In the genomic region with DNA sequence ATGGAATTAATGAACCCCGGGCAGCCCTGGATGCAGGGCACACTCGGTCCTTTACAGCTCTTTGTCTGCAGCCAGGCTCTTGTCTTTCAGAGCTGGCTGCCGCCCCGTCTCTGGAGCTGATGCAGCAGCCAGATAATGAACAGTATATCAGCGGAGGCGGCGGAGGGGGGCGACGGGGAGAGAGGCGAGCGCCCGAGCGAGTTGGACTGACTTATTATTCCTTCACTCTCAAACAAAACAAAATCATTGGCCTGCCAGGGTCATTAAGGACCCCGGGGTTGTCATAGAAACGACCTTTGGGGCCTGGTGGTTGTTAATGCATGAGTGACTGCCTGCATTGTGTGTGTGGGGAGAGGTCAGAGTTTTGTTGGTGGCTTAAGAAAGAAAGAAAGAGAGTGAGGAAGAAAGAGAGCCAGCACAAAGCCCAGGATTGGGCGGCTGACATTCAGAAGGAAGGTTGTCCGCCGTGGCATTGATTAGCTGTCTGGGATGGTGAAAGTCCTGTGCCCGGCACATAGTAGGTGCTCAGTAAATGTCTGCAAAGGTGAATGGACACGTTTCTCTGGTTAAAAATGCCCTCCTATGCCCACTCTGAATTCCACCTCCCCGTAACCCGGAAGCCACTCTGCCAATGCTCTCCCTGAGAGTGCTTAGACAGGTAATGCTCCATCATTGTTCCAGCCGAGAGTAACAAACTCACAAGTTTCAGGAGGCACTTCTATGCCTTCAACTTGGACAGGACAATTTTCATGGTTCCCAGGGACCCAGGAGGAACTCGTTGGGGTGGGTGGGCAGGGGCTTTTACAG, we compare ENCODE assay signal across 2 cellular contexts.
TF ChIP-seq lines count a peak whose summit lies in the region.

No MANE protein-coding gene starts in this region.

TF ChIP-seq in HCT116, 20 proteins besides CTCF, POLR2A, EP300 and RAD21:
- TF ChIP-seq EGR1 (IDR thresholded peaks at IDR 0.05; ENCODE audit: low read depth) (no peak), EZH2 (IDR thresholded peaks at IDR 0.05) (no peak), POLR2AphosphoS5 (IDR thresholded peaks at IDR 0.05; ENCODE audit: low read depth, low read length) (no peak), ZNF274 (IDR thresholded peaks at IDR 0.05; ENCODE audit: low read depth, low read length) (no peak), FOSL1 (IDR thresholded peaks at IDR 0.05; ENCODE audit: low read depth) (no peak), SP1 (IDR thresholded peaks at IDR 0.05; ENCODE audit: low read depth) (no peak), SIN3A (IDR thresholded peaks at IDR 0.05; ENCODE audit: low read depth) (no peak), ELF1 (IDR thresholded peaks at IDR 0.05; ENCODE audit: borderline replicate concordance, low read depth) (no peak), CEBPB (IDR thresholded peaks at IDR 0.05; ENCODE audit: low read depth) (no peak), EZH2phosphoT487 (IDR thresholded peaks at IDR 0.05; ENCODE audit: borderline replicate concordance) (no peak), SRF (IDR thresholded peaks at IDR 0.05; ENCODE audit: low read depth) (no peak), CBX3 (IDR thresholded peaks at IDR 0.05; ENCODE audit: low read depth) (no peak), TCF7L2 (IDR thresholded peaks at IDR 0.05; ENCODE audit: borderline replicate concordance, extremely low read depth, insufficient read depth, insufficient read length) (no peak), JUND (IDR thresholded peaks at IDR 0.05) (no peak), YY1 (IDR thresholded peaks at IDR 0.05; ENCODE audit: extremely low read depth, insufficient replicate concordance, low read depth, low read length) (no peak), ZFX (IDR thresholded peaks at IDR 0.05) (no peak)
- TF ChIP-seq, protein P1, sequence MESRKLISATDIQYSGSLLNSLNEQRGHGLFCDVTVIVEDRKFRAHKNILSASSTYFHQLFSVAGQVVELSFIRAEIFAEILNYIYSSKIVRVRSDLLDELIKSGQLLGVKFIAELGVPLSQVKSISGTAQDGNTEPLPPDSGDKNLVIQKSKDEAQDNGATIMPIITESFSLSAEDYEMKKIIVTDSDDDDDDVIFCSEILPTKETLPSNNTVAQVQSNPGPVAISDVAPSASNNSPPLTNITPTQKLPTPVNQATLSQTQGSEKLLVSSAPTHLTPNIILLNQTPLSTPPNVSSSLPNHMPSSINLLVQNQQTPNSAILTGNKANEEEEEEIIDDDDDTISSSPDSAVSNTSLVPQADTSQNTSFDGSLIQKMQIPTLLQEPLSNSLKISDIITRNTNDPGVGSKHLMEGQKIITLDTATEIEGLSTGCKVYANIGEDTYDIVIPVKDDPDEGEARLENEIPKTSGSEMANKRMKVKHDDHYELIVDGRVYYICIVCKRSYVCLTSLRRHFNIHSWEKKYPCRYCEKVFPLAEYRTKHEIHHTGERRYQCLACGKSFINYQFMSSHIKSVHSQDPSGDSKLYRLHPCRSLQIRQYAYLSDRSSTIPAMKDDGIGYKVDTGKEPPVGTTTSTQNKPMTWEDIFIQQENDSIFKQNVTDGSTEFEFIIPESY (IDR thresholded peaks at IDR 0.05; ENCODE audit: extremely low read depth, insufficient replicate concordance, low read length) = no peak
- TF ChIP-seq, protein P2, sequence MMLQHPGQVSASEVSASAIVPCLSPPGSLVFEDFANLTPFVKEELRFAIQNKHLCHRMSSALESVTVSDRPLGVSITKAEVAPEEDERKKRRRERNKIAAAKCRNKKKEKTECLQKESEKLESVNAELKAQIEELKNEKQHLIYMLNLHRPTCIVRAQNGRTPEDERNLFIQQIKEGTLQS (IDR thresholded peaks at IDR 0.05) = no peak
- TF ChIP-seq, protein P3, sequence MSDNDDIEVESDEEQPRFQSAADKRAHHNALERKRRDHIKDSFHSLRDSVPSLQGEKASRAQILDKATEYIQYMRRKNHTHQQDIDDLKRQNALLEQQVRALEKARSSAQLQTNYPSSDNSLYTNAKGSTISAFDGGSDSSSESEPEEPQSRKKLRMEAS (IDR thresholded peaks at IDR 0.05) = no peak
- TF ChIP-seq, protein P4, sequence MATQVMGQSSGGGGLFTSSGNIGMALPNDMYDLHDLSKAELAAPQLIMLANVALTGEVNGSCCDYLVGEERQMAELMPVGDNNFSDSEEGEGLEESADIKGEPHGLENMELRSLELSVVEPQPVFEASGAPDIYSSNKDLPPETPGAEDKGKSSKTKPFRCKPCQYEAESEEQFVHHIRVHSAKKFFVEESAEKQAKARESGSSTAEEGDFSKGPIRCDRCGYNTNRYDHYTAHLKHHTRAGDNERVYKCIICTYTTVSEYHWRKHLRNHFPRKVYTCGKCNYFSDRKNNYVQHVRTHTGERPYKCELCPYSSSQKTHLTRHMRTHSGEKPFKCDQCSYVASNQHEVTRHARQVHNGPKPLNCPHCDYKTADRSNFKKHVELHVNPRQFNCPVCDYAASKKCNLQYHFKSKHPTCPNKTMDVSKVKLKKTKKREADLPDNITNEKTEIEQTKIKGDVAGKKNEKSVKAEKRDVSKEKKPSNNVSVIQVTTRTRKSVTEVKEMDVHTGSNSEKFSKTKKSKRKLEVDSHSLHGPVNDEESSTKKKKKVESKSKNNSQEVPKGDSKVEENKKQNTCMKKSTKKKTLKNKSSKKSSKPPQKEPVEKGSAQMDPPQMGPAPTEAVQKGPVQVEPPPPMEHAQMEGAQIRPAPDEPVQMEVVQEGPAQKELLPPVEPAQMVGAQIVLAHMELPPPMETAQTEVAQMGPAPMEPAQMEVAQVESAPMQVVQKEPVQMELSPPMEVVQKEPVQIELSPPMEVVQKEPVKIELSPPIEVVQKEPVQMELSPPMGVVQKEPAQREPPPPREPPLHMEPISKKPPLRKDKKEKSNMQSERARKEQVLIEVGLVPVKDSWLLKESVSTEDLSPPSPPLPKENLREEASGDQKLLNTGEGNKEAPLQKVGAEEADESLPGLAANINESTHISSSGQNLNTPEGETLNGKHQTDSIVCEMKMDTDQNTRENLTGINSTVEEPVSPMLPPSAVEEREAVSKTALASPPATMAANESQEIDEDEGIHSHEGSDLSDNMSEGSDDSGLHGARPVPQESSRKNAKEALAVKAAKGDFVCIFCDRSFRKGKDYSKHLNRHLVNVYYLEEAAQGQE (IDR thresholded peaks at IDR 0.05; ENCODE audit: low read depth) = no peak
TF ChIP-seq in HCT116: peak in this region for 0.

TF ChIP-seq in SK-N-SH, 30 proteins besides CTCF, POLR2A, EP300 and RAD21:
- TF ChIP-seq SMC3 (IDR thresholded peaks at IDR 0.05; ENCODE audit: low read depth, low read length) (peak; percentile 39; the same call in 1 of the 2 replicates), GATA2 (CRISPR knock-in tag; IDR thresholded peaks at IDR 0.05) (peak; percentile 98), RFX5 (IDR thresholded peaks at IDR 0.05; ENCODE audit: low read length) (no peak), NRF1 (IDR thresholded peaks at IDR 0.05; ENCODE audit: low read depth, low read length) (no peak), GABPA (IDR thresholded peaks at IDR 0.05; ENCODE audit: low read depth) (no peak), JUND (IDR thresholded peaks at IDR 0.05) (no peak), TEAD4 (IDR thresholded peaks at IDR 0.05; ENCODE audit: borderline replicate concordance, insufficient read depth) (no peak), MEF2A (IDR thresholded peaks at IDR 0.05; ENCODE audit: borderline replicate concordance, low read depth) (no peak), ELF1 (IDR thresholded peaks at IDR 0.05) (no peak), MXI1 (IDR thresholded peaks at IDR 0.05; ENCODE audit: low read depth, low read length) (peak; percentile 49), RCOR1 (IDR thresholded peaks at IDR 0.05; ENCODE audit: low read length) (peak; percentile 70; the same call in 1 of the 2 replicates), POLR2AphosphoS5 (IDR thresholded peaks at IDR 0.05; ENCODE audit: low read depth, low read length) (no peak), SIN3A (IDR thresholded peaks at IDR 0.05; ENCODE audit: borderline replicate concordance, low read depth, low read length) (no peak), FOSL2 (IDR thresholded peaks at IDR 0.05; ENCODE audit: borderline replicate concordance, low read depth) (no peak), FOXJ3 (CRISPR knock-in tag; IDR thresholded peaks at IDR 0.05) (peak; percentile 57; the same call in 1 of the 2 replicates)
- TF ChIP-seq, protein P5, sequence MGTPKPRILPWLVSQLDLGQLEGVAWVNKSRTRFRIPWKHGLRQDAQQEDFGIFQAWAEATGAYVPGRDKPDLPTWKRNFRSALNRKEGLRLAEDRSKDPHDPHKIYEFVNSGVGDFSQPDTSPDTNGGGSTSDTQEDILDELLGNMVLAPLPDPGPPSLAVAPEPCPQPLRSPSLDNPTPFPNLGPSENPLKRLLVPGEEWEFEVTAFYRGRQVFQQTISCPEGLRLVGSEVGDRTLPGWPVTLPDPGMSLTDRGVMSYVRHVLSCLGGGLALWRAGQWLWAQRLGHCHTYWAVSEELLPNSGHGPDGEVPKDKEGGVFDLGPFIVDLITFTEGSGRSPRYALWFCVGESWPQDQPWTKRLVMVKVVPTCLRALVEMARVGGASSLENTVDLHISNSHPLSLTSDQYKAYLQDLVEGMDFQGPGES (IDR thresholded peaks at IDR 0.05; ENCODE audit: low read depth, low read length) = no peak
- TF ChIP-seq, protein P6, sequence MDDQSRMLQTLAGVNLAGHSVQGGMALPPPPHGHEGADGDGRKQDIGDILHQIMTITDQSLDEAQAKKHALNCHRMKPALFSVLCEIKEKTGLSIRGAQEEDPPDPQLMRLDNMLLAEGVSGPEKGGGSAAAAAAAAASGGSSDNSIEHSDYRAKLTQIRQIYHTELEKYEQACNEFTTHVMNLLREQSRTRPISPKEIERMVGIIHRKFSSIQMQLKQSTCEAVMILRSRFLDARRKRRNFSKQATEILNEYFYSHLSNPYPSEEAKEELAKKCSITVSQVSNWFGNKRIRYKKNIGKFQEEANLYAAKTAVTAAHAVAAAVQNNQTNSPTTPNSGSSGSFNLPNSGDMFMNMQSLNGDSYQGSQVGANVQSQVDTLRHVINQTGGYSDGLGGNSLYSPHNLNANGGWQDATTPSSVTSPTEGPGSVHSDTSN (IDR thresholded peaks at IDR 0.05) = no peak
- TF ChIP-seq, protein P4 (IDR thresholded peaks at IDR 0.05; ENCODE audit: low read depth, low read length) = no peak
